ENCODE assay signal across 25 cellular contexts in the genomic region with DNA sequence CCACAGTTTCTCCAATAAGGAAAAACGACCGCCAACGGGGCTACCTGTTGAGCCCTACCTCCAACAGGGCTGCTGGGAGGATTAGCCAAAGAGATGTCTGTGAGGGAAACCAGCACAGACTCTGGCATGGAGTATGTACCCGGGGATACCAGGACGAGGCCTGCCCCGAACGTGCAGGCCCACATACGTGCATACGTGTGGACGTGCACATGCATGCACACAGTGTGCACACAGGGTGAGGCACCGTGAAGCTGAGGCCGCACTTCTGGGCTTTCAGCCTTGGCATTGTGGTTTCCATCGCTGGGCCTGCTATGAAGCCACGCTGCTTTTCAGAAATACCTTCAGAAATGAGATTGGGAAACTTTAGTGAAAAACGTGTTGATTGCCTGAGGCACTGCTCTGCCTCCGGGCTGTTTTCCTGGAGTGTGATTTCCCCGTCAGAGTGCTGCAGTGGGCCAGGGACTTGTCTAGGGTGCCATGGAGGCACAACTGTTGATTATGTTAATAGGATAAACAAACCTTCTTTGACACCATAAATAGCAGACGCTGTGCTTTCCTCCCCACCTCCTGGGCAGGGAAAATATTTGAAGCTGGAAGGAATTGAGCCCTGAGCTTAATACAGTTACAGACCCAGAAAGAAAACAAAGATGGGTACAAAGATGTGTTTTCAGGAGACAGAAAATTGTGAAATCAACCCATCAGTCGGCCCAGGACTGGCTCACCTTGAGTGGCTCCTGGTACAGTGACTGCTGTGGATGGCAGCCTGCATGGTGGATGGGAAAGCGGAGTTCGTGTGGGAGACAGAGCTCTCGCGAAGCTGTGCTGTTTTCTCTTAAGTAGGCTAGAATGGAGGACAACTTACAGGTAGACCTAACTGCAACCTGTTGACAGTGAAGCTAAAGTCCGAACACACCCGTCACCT.
DNase-seq lines count a peak whose midpoint lies in the region; ATAC-seq and TF ChIP-seq lines count a peak whose summit lies in the region.
"Had no signal": no experiment of that assay in that cellular context is flagged by ENCODE, and none has a peak within 500 bp of the region (broad histone marks: within the 10 kb centered on the region; RNA-seq: fewer than 3 reads in every experiment).

No MANE protein-coding gene starts in this region.

- no peak overlapping the region for H2BK20ac ChIP-seq in H9 (ENCODE audit: low read depth, low read length, poor library complexity, severe bottlenecking)

- no CpG with 5 or more reads among the region's 25 CpGs for WGBS in H9 (ENCODE audit: extremely low coverage, insufficient read length, low lambda C conversion rate)
- WGBS in stomach, 5 donors, result 82 to 86% (median 83%) methylated on average over 25 of the region's 25 CpGs

- DNase-seq in H9 (no peak), chondrocyte (ENCODE audit: low spot score) (peak; percentile 53), islet precursor cell (peak; percentile 37), stomach (no peak), MV-4-11 (lab: John Stamatoyannopoulos, UW) (no peak), RWPE1 (ENCODE audit: low spot score) (no peak)
- DNase-seq: activated CD4-positive, CD25-positive, alpha-beta regulatory T cell treated with anti-CD3 and anti-CD28 coated beads, Interleukin-2, amount 50 U/mL, for 72 hours; activated CD8-positive, alpha-beta T cell treated with anti-CD3 and anti-CD28 coated beads for 36 hours; activated naive CD4-positive, alpha-beta T cell treated with anti-CD3 and anti-CD28 coated beads, Interleukin-2, amount 10 ng/mL, durations not matched to agents 7 days and 5 days; activated T-cell treated with anti-CD3 and anti-CD28 coated beads, Interleukin-2, amount 50 U/mL, for 4 hours; anterior cingulate cortex; dermis blood vessel endothelial cell; EL; mammary epithelial cell; NCI-H1436 treated with DMSO at 0.1 percent for 48 hours; NCI-H510A; occipital lobe; stimulated activated CD4-positive, alpha-beta T cell treated with anti-CD3 and anti-CD28 coated beads, Interleukin-4, amount 100 ng/mL, for 1 hour; stimulated activated naive B cell treated with anti-CD40 and anti-IgM and Interleukin-4, amounts not matched to agents 10 μg/mL and 1 μg/mL and 100 μg/mL, for 72 hours had no signal

- H2BK12ac ChIP-seq in H9 (ENCODE audit: insufficient read length, low read depth, low read length), result no peak overlapping the region

- no peak for TF ChIP-seq EP300 in stomach (IDR thresholded peaks at IDR 0.05)

- no peak overlapping the region for H3K4me2 ChIP-seq in H9 (ENCODE audit: insufficient read depth, insufficient read length, low read length)

- H3K9ac ChIP-seq in H9 (ENCODE audit: extremely low read depth, insufficient read length, low read length), result no peak overlapping the region

- H3K36me3 ChIP-seq in stomach, result no peaks in the 10 kb centered on the region
- H3K36me3 ChIP-seq: cardiac muscle cell, Peyer's patch, thoracic aorta had no signal

- H4K5ac ChIP-seq in H9 (ENCODE audit: insufficient read length, low read depth, low read length), result no peak overlapping the region

- H3K36me3 Mint-ChIP-seq in H9 (ENCODE audit: insufficient read depth in 1 of 3, low read depth in 3 of 3) (no peaks in the 10 kb centered on the region; a peak in 1 of 7 replicates), chondrocyte (ENCODE audit: low read depth) (peaks cover 5% of the 10 kb centered on the region)

- H2AK5ac ChIP-seq in H9 (ENCODE audit: insufficient read length, low read length), result no peak overlapping the region

- no peak overlapping the region for H3K56ac ChIP-seq in H9 (ENCODE audit: insufficient read length, low read depth, low read length)

- ATAC-seq in HG03469 (IDR thresholded peaks at IDR 0.05; ENCODE audit: unreplicated experiment), result no peak
- ATAC-seq: activated CD8-positive, alpha-beta T cell treated with anti-CD3 and anti-CD28 coated beads for 36 hours; activated T-cell treated with anti-CD3 and anti-CD28 coated beads, Interleukin-2, amount 50 U/mL, for 4 hours; K562; stimulated activated naive B cell treated with anti-CD40 and anti-IgM and Interleukin-4, amounts not matched to agents 10 μg/mL and 1 μg/mL and 100 μg/mL, for 72 hours had no signal

- no peaks in the 10 kb centered on the region for H3K23me2 ChIP-seq in H9 (ENCODE audit: insufficient read length, low read depth, low read length, poor library complexity, severe bottlenecking)

- no peak overlapping the region for H4K91ac ChIP-seq in H9 (ENCODE audit: insufficient read length, low read depth, low read length)

- H3K79me1 ChIP-seq in H9 (ENCODE audit: insufficient read depth, low read depth, low read length, poor library complexity, severe bottlenecking), result no peaks in the 10 kb centered on the region

- CTCF ChIA-PET in RWPE1 (lab: Yijun Ruan, JAX), result no interaction called here

- no peaks in the 10 kb centered on the region for H4K20me1 ChIP-seq in H9 (ENCODE audit: control insufficient read depth, insufficient read depth, insufficient read length)

- TF ChIP-seq POLR2A in stomach (IDR thresholded peaks at IDR 0.05), result no peak

- H3K4me3 ChIP-seq in stomach, result no peak overlapping the region
- H3K4me3 ChIP-seq: cardiac muscle cell, K562, Peyer's patch, thoracic aorta had no signal

- H3K4ac ChIP-seq in H9 (ENCODE audit: low read depth, low read length), result no peak overlapping the region

- H3K9me3 ChIP-seq in H9 (ENCODE audit: control insufficient read depth, low read depth, low read length) (no peaks in the 10 kb centered on the region), stomach (no peaks in the 10 kb centered on the region)
- H3K9me3 ChIP-seq: Peyer's patch, thoracic aorta had no signal

- no peak overlapping the region for H2BK5ac ChIP-seq in H9 (ENCODE audit: insufficient read length, low read length)

- no peak overlapping the region for H3K27ac Mint-ChIP-seq in H9
- no peak overlapping the region for H3K27ac Mint-ChIP-seq in chondrocyte (ENCODE audit: unreplicated experiment)
- H3K27ac Mint-ChIP-seq: activated CD8-positive, alpha-beta T cell treated with anti-CD3 and anti-CD28 coated beads for 36 hours; activated naive CD4-positive, alpha-beta T cell treated with anti-CD3 and anti-CD28 coated beads, Interleukin-2, amount 10 ng/mL, durations not matched to agents 7 days and 5 days; stimulated activated naive B cell treated with anti-CD40 and anti-IgM and Interleukin-4, amounts not matched to agents 10 μg/mL and 1 μg/mL and 100 μg/mL, for 72 hours had no signal

- H4K8ac ChIP-seq in H9 (replicated peaks; ENCODE audit: insufficient read length, low read depth, low read length), result no peak overlapping the region

- peak overlapping the region; percentile 21; the same call in 1 of the 2 replicates for H3K14ac ChIP-seq in H9 (ENCODE audit: insufficient read depth, low read length)

- POLR2A ChIA-PET in RWPE1 (lab: Yijun Ruan, JAX; ENCODE audit: low non-redundant PET), result no interaction called here

- H3K9me3 Mint-ChIP-seq in H9, result peaks cover 4 to 7% of the 10 kb centered on the region in 2 experiments; a peak in 2 of 5 replicates
- H3K9me3 Mint-ChIP-seq in chondrocyte (ENCODE audit: low read depth), result no peaks in the 10 kb centered on the region
- H3K9me3 Mint-ChIP-seq: activated T-cell treated with anti-CD3 and anti-CD28 coated beads, Interleukin-2, amount 50 U/mL, for 4 hours had no signal

- H3K27me3 Mint-ChIP-seq in H9 (ENCODE audit: low read depth) (peaks cover 1% of the 10 kb centered on the region; the same call in 1 of the 2 replicates), chondrocyte (ENCODE audit: low read depth) (no peaks in the 10 kb centered on the region)
- H3K27me3 Mint-ChIP-seq: activated CD8-positive, alpha-beta T cell treated with anti-CD3 and anti-CD28 coated beads for 36 hours; activated naive CD4-positive, alpha-beta T cell treated with anti-CD3 and anti-CD28 coated beads, Interleukin-2, amount 10 ng/mL, durations not matched to agents 7 days and 5 days; stimulated activated naive B cell treated with anti-CD40 and anti-IgM and Interleukin-4, amounts not matched to agents 10 μg/mL and 1 μg/mL and 100 μg/mL, for 72 hours had no signal

- no peak overlapping the region for H3T11ph ChIP-seq in H9 (ENCODE audit: low read length)

- no peak overlapping the region for H2BK120ac ChIP-seq in H9 (ENCODE audit: low read depth, low read length, poor library complexity, severe bottlenecking)

- H2BK15ac ChIP-seq in H9 (ENCODE audit: low read depth, low read length), result no peak overlapping the region

- H3K4me3 Mint-ChIP-seq in H9, result no peak overlapping the region
- no peak overlapping the region for H3K4me3 Mint-ChIP-seq in chondrocyte (ENCODE audit: unreplicated experiment)
- H3K4me3 Mint-ChIP-seq: activated CD8-positive, alpha-beta T cell treated with anti-CD3 and anti-CD28 coated beads for 36 hours; activated naive CD4-positive, alpha-beta T cell treated with anti-CD3 and anti-CD28 coated beads, Interleukin-2, amount 10 ng/mL, durations not matched to agents 7 days and 5 days; activated T-cell treated with anti-CD3 and anti-CD28 coated beads, Interleukin-2, amount 50 U/mL, for 4 hours; CD14-positive monocyte; stimulated activated naive B cell treated with anti-CD40 and anti-IgM and Interleukin-4, amounts not matched to agents 10 μg/mL and 1 μg/mL and 100 μg/mL, for 72 hours had no signal

- H3K18ac ChIP-seq in H9 (ENCODE audit: insufficient read length, low read depth, low read length), result no peak overlapping the region

- no peak for TF ChIP-seq CTCF in H9 (conservative IDR thresholded peaks at IDR 0.05)
- TF ChIP-seq CTCF in chondrocyte (IDR thresholded peaks at IDR 0.05), result no peak
- no peak for TF ChIP-seq CTCF in stomach (IDR thresholded peaks at IDR 0.05)
- no peak for TF ChIP-seq CTCF in RWPE1 (conservative IDR thresholded peaks at IDR 0.05; ENCODE audit: low read depth)

- no peaks in the 10 kb centered on the region for H3K27me3 ChIP-seq in H9 (ENCODE audit: insufficient read depth, low read length)
- H3K27me3 ChIP-seq in stomach, result no peaks in the 10 kb centered on the region
- H3K27me3 ChIP-seq: cardiac muscle cell, Peyer's patch had no signal

- no peak overlapping the region for H3K27ac ChIP-seq in H9 (ENCODE audit: insufficient read length, low read depth, low read length)
- H3K27ac ChIP-seq in stomach, result peak overlapping the region in 3 of 5 donors; percentile 54 to 79 (median 67)
- no peak overlapping the region for H3K27ac ChIP-seq in RWPE1
- H3K27ac ChIP-seq: cardiac muscle cell, thoracic aorta had no signal

- no peak overlapping the region for H3K23ac ChIP-seq in H9 (ENCODE audit: insufficient read length, low read depth, low read length)

- H3K4me1 Mint-ChIP-seq in H9 (peaks cover 9 to 20% of the 10 kb centered on the region in 2 experiments), chondrocyte (ENCODE audit: low read depth) (peaks cover 55% of the 10 kb centered on the region)

- no peak overlapping the region for H2AFZ ChIP-seq in H9 (ENCODE audit: low read length)

- no peaks in the 10 kb centered on the region for H3K79me2 ChIP-seq in H9 (ENCODE audit: insufficient read depth, low read length)

- intact Hi-C loops in stomach (cut with DNase I; ENCODE audit: low total_unique reads), result no loop called here

- H3K4me1 ChIP-seq in H9 (ENCODE audit: insufficient read depth, low read length) (no peaks in the 10 kb centered on the region; the same call in 1 of the 2 replicates), stomach (peaks cover 24 to 65% (median 54%) of the 10 kb centered on the region in 4 donors)

Comparison
In these comparisons a context has a peak if more than half of its experiments do, and no peak if none do; other contexts are left out.
1. DNase-seq: peak in chondrocyte (single experiment) and islet precursor cell (single experiment); none in H9 (single experiment), stomach (single experiment), MV-4-11 (single experiment) and RWPE1 (single experiment).
2. H3K27ac ChIP-seq: peak in stomach (3 of 5); none in H9 (single experiment) and RWPE1 (single experiment).